ENCODE assay signal across 8 cellular contexts in the genomic region with DNA sequence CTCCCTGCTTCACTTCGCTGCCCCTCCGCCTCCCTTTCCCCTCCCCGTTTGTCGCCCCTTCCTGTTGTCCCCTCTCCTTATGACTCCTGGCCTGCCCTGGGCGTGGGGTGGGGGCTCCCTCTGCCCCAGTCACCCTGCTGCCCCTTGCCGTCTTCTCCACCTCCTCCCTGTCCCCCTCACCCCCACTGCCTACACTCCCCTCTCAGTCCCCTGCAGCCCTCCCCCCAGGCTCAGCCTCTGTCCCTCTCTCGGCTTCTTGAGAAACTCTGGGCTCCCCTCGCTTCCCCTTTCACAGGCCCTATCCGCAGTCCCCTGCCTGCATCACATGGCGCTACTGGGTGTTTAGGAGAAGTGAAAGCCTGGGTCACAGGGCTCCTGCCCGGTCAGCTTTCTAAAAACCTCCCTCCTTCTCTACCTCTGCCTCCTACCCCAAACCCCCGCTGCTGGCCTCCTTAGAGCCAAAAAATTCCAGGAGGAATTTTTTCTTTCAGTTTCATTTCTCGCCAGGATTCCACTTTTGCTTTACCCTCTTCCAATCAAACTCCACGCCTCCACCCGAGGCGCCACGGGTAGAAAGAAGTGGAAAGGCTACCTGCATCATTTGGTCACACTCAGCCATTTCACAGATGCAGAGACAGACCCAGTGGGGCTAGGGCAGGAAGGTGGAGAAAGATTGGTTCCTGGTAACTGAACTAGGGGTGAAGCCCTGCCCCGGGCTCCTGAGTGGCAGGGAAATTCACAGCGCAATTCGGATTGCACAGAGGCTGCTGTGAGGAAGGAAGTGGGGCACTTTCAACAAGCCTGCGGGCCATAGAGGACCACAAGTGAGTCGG. TPM values are rescaled to one million over a fixed set of nuclear protein-coding genes. Genes with fewer than 3 reads are reported as not detected.
DNase-seq lines count a peak whose midpoint lies in the region; ATAC-seq and TF ChIP-seq lines count a peak whose summit lies in the region.

A gene (minus strand): TSS at position 268 of the 833 bp plus-strand sequence. CDS start 625 bp downstream, outside the sequence.

- H3K27ac ChIP-seq in CD4-positive, alpha-beta T cell (ENCODE audit: low read depth, low read length), result peak within 1 kb of the TSS; percentile 4
- H3K27ac ChIP-seq in fibroblast of lung (ENCODE audit: insufficient read depth, low read length), result peak within 1 kb of the TSS; percentile 60
- H3K27ac ChIP-seq in naive thymus-derived CD4-positive, alpha-beta T cell (ENCODE audit: low read depth, low read length), result peak within 1 kb of the TSS; percentile 67
- H3K27ac ChIP-seq in aorta (ENCODE audit: low read depth in 1 of 2, low read length in 2 of 2), result peak within 1 kb of the TSS in 1 of 2 donors; percentile 60

- WGBS in aorta, 2 donors, result 7 to 8% methylated on average over 22 of the region's 22 CpGs

- H3K36me3 ChIP-seq in fibroblast of lung (ENCODE audit: control insufficient read depth, insufficient read depth, low read length) (no peaks in the 10 kb centered on the region), aorta (ENCODE audit: control insufficient read depth in 1 of 2, insufficient read depth in 2 of 2, low read length in 1 of 2) (no peaks in the 10 kb centered on the region)
- no peaks in the 10 kb centered on the region for H3K36me3 ChIP-seq in naive thymus-derived CD4-positive, alpha-beta T cell (ENCODE audit: control insufficient read depth in 2 of 3, insufficient read depth in 3 of 3, low read length in 3 of 3)

- H3K9me3 Mint-ChIP-seq in CD4-positive, alpha-beta T cell, result no peaks in the 10 kb centered on the region
- no peaks in the 10 kb centered on the region for H3K9me3 Mint-ChIP-seq in activated CD4-positive, alpha-beta T cell treated with anti-CD3 and anti-CD28 coated beads, Interleukin-2, amount 10 ng/mL, durations not matched to agents 24 days and 14 days
- H3K9me3 Mint-ChIP-seq in naive thymus-derived CD4-positive, alpha-beta T cell, result peaks cover 0 to 1% (median 0%) of the 10 kb centered on the region in 11 donors

- intact Hi-C loops in CD4-positive, alpha-beta T cell (cut with DNase I, micrococcal nuclease), result loop anchor here in 1 of 2 experiments (5.0 kb wide), 1 partner anchor 35 kb away; no protein-coding TSS in a partner anchor
- intact Hi-C loops in activated CD4-positive, alpha-beta T cell treated with anti-CD3 and anti-CD28 coated beads, Interleukin-2, amount 10 ng/mL, durations not matched to agents 24 days and 14 days (cut with micrococcal nuclease), result loop anchor here (1.0 kb wide), 1 partner anchor 37 kb away; no protein-coding TSS in a partner anchor
- intact Hi-C loops in naive thymus-derived CD4-positive, alpha-beta T cell (cut with micrococcal nuclease), result loop anchor here in 1 of 2 donors (1.0 to 2.0 kb wide), 2 partner anchors 37 to 111 kb away; no protein-coding TSS in a partner anchor
- intact Hi-C loops in aorta (cut with DNase I), result no loop called here

- H3K79me2 ChIP-seq in fibroblast of lung (ENCODE audit: control insufficient read depth, insufficient read depth, low read length), result no peaks in the 10 kb centered on the region

- peak within 1 kb of the TSS; percentile 59 for H3K9ac ChIP-seq in fibroblast of lung (ENCODE audit: insufficient read depth, low read length)

- DNase-seq in CD4-positive, alpha-beta T cell, result peak in 6 of 10 experiments; percentile 19 to 52 (median 32)
- peak; percentile 77 for DNase-seq in activated CD4-positive, alpha-beta T cell treated with anti-CD3 and anti-CD28 coated beads, Interleukin-2, amount 10 ng/mL, durations not matched to agents 24 days and 14 days
- peak in 1 of 2 donors; percentile 50 for DNase-seq in fibroblast of lung (ENCODE audit: low read depth in 2 of 2)
- peak in 7 of 9 donors; percentile 55 to 66 (median 64) for DNase-seq in naive thymus-derived CD4-positive, alpha-beta T cell
- DNase-seq in aorta, result peak; percentile 84 to 92
- DNase-seq in NK-92 treated with Interleukin-12 subunit alpha and Interleukin-12 subunit beta, amount 100 ng/mL, for 24 hours (lab: John Stamatoyannopoulos, UW), result no peak

- peak within 1 kb of the TSS; percentile 82 for H3K4me2 ChIP-seq in fibroblast of lung (ENCODE audit: extremely low read depth, insufficient read depth, low read length)

- CTCF ChIA-PET in CD4-positive, alpha-beta T cell (lab: Charles Lee), result interaction anchor here (1.2 kb wide), 1 partner anchor 37 kb away, joined by 3 read pairs; no protein-coding TSS in a partner anchor
- CTCF ChIA-PET in naive thymus-derived CD4-positive, alpha-beta T cell (lab: Charles Lee), result no interaction called here

- no peaks in the 10 kb centered on the region for H4K20me1 ChIP-seq in fibroblast of lung (ENCODE audit: control insufficient read depth, extremely low read depth, insufficient read depth, low read length)

- H3K4me1 ChIP-seq in fibroblast of lung (ENCODE audit: control insufficient read depth, extremely low read depth, insufficient read depth, low read length) (peaks cover 2% of the 10 kb centered on the region), aorta (ENCODE audit: control insufficient read depth in 1 of 2, insufficient read depth in 2 of 2, low read length in 2 of 2) (no peaks in the 10 kb centered on the region)
- peaks cover 0 to 21% of the 10 kb centered on the region in 2 donors for H3K4me1 ChIP-seq in naive thymus-derived CD4-positive, alpha-beta T cell (ENCODE audit: control insufficient read depth in 2 of 2, insufficient read depth in 2 of 2, low read length in 2 of 2)

- ATAC-seq in CD4-positive, alpha-beta T cell (ENCODE audit: poor library complexity), result peak; percentile 79
- peak; percentile 72 for ATAC-seq in GM19395 (IDR thresholded peaks at IDR 0.05; ENCODE audit: unreplicated experiment)
- peak; percentile 62 for ATAC-seq in HG03442 (IDR thresholded peaks at IDR 0.05; ENCODE audit: unreplicated experiment)
- peak; percentile 73 for ATAC-seq in naive thymus-derived CD4-positive, alpha-beta T cell
- ATAC-seq in aorta (ENCODE audit: low FRiP score), result peak; percentile 81

- H3K36me3 Mint-ChIP-seq in CD4-positive, alpha-beta T cell (ENCODE audit: low read depth), result no peaks in the 10 kb centered on the region
- H3K36me3 Mint-ChIP-seq in activated CD4-positive, alpha-beta T cell treated with anti-CD3 and anti-CD28 coated beads, Interleukin-2, amount 10 ng/mL, durations not matched to agents 24 days and 14 days (ENCODE audit: low read depth), result no peaks in the 10 kb centered on the region
- H3K36me3 Mint-ChIP-seq in naive thymus-derived CD4-positive, alpha-beta T cell, result peaks cover 0 to 4% (median 0%) of the 10 kb centered on the region in 5 donors

- H3K4me1 Mint-ChIP-seq in CD4-positive, alpha-beta T cell (ENCODE audit: low read depth), result peaks cover 35% of the 10 kb centered on the region
- peaks cover 16% of the 10 kb centered on the region for H3K4me1 Mint-ChIP-seq in activated CD4-positive, alpha-beta T cell treated with anti-CD3 and anti-CD28 coated beads, Interleukin-2, amount 10 ng/mL, durations not matched to agents 24 days and 14 days
- peaks cover 16 to 44% (median 40%) of the 10 kb centered on the region in 7 donors for H3K4me1 Mint-ChIP-seq in naive thymus-derived CD4-positive, alpha-beta T cell

- peak within 1 kb of the TSS; percentile 49 to 59 (median 56) for H3K4me3 ChIP-seq in fibroblast of lung (replicated peaks in 1 of 4; ENCODE audit: control extremely low read depth in 1 of 4, insufficient read depth in 1 of 4, low read depth in 3 of 4, low read length in 4 of 4)
- H3K4me3 ChIP-seq in naive thymus-derived CD4-positive, alpha-beta T cell (ENCODE audit: low read length), result peak within 1 kb of the TSS; percentile 58
- peak within 1 kb of the TSS; percentile 40 to 72 for H3K4me3 ChIP-seq in aorta (ENCODE audit: low read length in 2 of 2)

- POLR2A ChIA-PET in CD4-positive, alpha-beta T cell (lab: Charles Lee), result interaction anchor here (1.0 kb wide), 1 partner anchor 39 kb away, joined by 3 read pairs; no protein-coding TSS in a partner anchor
- POLR2A ChIA-PET in naive thymus-derived CD4-positive, alpha-beta T cell (lab: Charles Lee), result interaction anchor here (1.4 to 4.5 kb wide), 2 partner anchors 19 to 44 kb away, joined by 3 to 16 read pairs; a partner anchor contains a TSS

- H3K4me3 Mint-ChIP-seq in CD4-positive, alpha-beta T cell, result peak within 1 kb of the TSS; percentile 89
- peak within 1 kb of the TSS; percentile 82 for H3K4me3 Mint-ChIP-seq in activated CD4-positive, alpha-beta T cell treated with anti-CD3 and anti-CD28 coated beads, Interleukin-2, amount 10 ng/mL, durations not matched to agents 24 days and 14 days
- peak within 1 kb of the TSS; percentile 83 to 96 (median 90) for H3K4me3 Mint-ChIP-seq in naive thymus-derived CD4-positive, alpha-beta T cell

- no peaks in the 10 kb centered on the region for H3K27me3 ChIP-seq in CD4-positive, alpha-beta T cell (ENCODE audit: control insufficient read depth, insufficient read depth, low read length)
- H3K27me3 ChIP-seq in fibroblast of lung (ENCODE audit: control insufficient read depth, insufficient read depth, low read length) (no peaks in the 10 kb centered on the region), aorta (ENCODE audit: control insufficient read depth in 1 of 2, insufficient read depth in 2 of 2, low read length in 1 of 2) (no peaks in the 10 kb centered on the region)
- H3K27me3 ChIP-seq in naive thymus-derived CD4-positive, alpha-beta T cell (ENCODE audit: control insufficient read depth in 2 of 2, insufficient read depth in 2 of 2, low read length in 2 of 2), result no peaks in the 10 kb centered on the region

- no peaks in the 10 kb centered on the region for H3K9me3 ChIP-seq in CD4-positive, alpha-beta T cell (ENCODE audit: control insufficient read depth, low read length)
- H3K9me3 ChIP-seq in fibroblast of lung (ENCODE audit: control insufficient read depth, insufficient read depth, low read depth, low read length) (no peaks in the 10 kb centered on the region), aorta (ENCODE audit: control insufficient read depth, low read length) (no peaks in the 10 kb centered on the region)
- no peaks in the 10 kb centered on the region for H3K9me3 ChIP-seq in naive thymus-derived CD4-positive, alpha-beta T cell (ENCODE audit: control insufficient read depth in 2 of 3, low read length in 3 of 3)

- H3K27me3 Mint-ChIP-seq in CD4-positive, alpha-beta T cell, result peaks cover 8% of the 10 kb centered on the region
- peaks cover 33% of the 10 kb centered on the region for H3K27me3 Mint-ChIP-seq in activated CD4-positive, alpha-beta T cell treated with anti-CD3 and anti-CD28 coated beads, Interleukin-2, amount 10 ng/mL, durations not matched to agents 24 days and 14 days
- H3K27me3 Mint-ChIP-seq in naive thymus-derived CD4-positive, alpha-beta T cell, result peaks cover 0 to 44% (median 0%) of the 10 kb centered on the region in 5 donors

- H2AFZ ChIP-seq in fibroblast of lung (ENCODE audit: low read length), result peak within 1 kb of the TSS; percentile 83

- TF ChIP-seq CTCF in CD4-positive, alpha-beta T cell (IDR thresholded peaks at IDR 0.05), result no peak
- TF ChIP-seq CTCF in fibroblast of lung (conservative IDR thresholded peaks at IDR 0.05 in 1 of 2, IDR thresholded peaks at IDR 0.05 in 1 of 2; ENCODE audit: low read depth in 1 of 2, low read length in 2 of 2), result no peak

- H3K27ac Mint-ChIP-seq in CD4-positive, alpha-beta T cell, result peak within 1 kb of the TSS; percentile 79
- peak within 1 kb of the TSS; percentile 74 for H3K27ac Mint-ChIP-seq in activated CD4-positive, alpha-beta T cell treated with anti-CD3 and anti-CD28 coated beads, Interleukin-2, amount 10 ng/mL, durations not matched to agents 24 days and 14 days
- peak within 1 kb of the TSS; percentile 81 to 97 (median 96) for H3K27ac Mint-ChIP-seq in naive thymus-derived CD4-positive, alpha-beta T cell

RNA-seq across cellular contexts. Expression of the gene that starts here (rescaled TPM):
- 10 to 100 TPM; 10.5 to 11.9 TPM for total RNA-seq in CD4-positive, alpha-beta T cell
- total RNA-seq in activated CD4-positive, alpha-beta T cell treated with anti-CD3 and anti-CD28 coated beads, Interleukin-2, amount 10 ng/mL, durations not matched to agents 24 days and 14 days, result 3.0 and 4.0 TPM in 2 replicates
- total RNA-seq in fibroblast of lung (19.5 and 29.9 TPM in 2 replicates), aorta (10 to 100 TPM; 35.4 to 47.8 TPM)
- polyA plus RNA-seq in fibroblast of lung (5.8 and 10.5 TPM in 2 replicates), aorta (10 to 100 TPM; 21.2 to 36.4 TPM)
- polyA plus RNA-seq in fibroblast of lung (2012), result 18.7 and 37.0 TPM in 2 replicates
- 34.8 and 117 TPM in 2 replicates for polyA minus RNA-seq in fibroblast of lung (ENCODE audit: low replicate concordance)
- 100 to 1,000 TPM in 1 of 5 experiments, 10 to 100 TPM in 3, 1 to 10 TPM in 1; 2.9 to 101 (median 10.8) TPM for total RNA-seq in naive thymus-derived CD4-positive, alpha-beta T cell
- polyA plus RNA-seq in naive thymus-derived CD4-positive, alpha-beta T cell, result 1 to 10 TPM in 1 of 2 donors, under 1 TPM in 1; 0.85 to 2.6 TPM
